Comparison of ENCODE assay signal across 9 cellular contexts in genomic region chr11:63023851-63024648, GRCh38. TPM values are rescaled to one million over a fixed set of nuclear protein-coding genes. Genes with fewer than 3 reads are reported as not detected.
DNase-seq lines count a peak whose midpoint lies in the region; ATAC-seq and TF ChIP-seq lines count a peak whose summit lies in the region.
"Had no signal": no experiment of that assay in that cellular context is flagged by ENCODE, and none has a peak within 500 bp of the region (broad histone marks: within the 10 kb centered on the region; RNA-seq: fewer than 3 reads in every experiment).

No MANE protein-coding gene starts in this region.

- H3K4me1 Mint-ChIP-seq in CD4-positive, alpha-beta memory T cell = peaks cover 0 to 4% (median 2%) of the 10 kb centered on the region in 4 donors
- peaks cover 4% of the 10 kb centered on the region for H3K4me1 Mint-ChIP-seq in activated CD4-positive, alpha-beta T cell treated with anti-CD3 and anti-CD28 coated beads for 36 hours

- no peak overlapping the region for H3K27ac ChIP-seq in CD4-positive, alpha-beta memory T cell (ENCODE audit: low read depth, low read length)

- H3K4me3 ChIP-seq in CD4-positive, alpha-beta memory T cell (ENCODE audit: low read length in 2 of 2) = no peak overlapping the region
- H3K4me3 ChIP-seq in H7 (ENCODE audit: insufficient read depth, low read depth, low read length) (no peak overlapping the region), choroid plexus epithelial cell (ENCODE audit: low read depth, low read length) (no peak overlapping the region)

- no peak overlapping the region for H3K27ac Mint-ChIP-seq in CD4-positive, alpha-beta memory T cell
- no peak overlapping the region for H3K27ac Mint-ChIP-seq in activated CD4-positive, alpha-beta T cell treated with anti-CD3 and anti-CD28 coated beads for 36 hours

- H3K9me3 ChIP-seq in CD4-positive, alpha-beta memory T cell (ENCODE audit: control insufficient read depth in 1 of 2, low read length in 2 of 2) = no peaks in the 10 kb centered on the region

- TF ChIP-seq CTCF in choroid plexus epithelial cell (conservative IDR thresholded peaks at IDR 0.05; ENCODE audit: low read depth, low read length) = peak; percentile 100

- no peaks in the 10 kb centered on the region for H3K27me3 ChIP-seq in CD4-positive, alpha-beta memory T cell (ENCODE audit: insufficient read depth, low read length)
- no peaks in the 10 kb centered on the region for H3K27me3 ChIP-seq in H7 (ENCODE audit: control insufficient read depth, insufficient read depth, low read length)

- POLR2A ChIA-PET in CD4-positive, alpha-beta memory T cell (lab: Charles Lee; ENCODE audit: partially characterized antibody) = no interaction called here
- POLR2A ChIA-PET in activated CD4-positive, alpha-beta T cell treated with anti-CD3 and anti-CD28 coated beads for 36 hours (lab: Charles Lee) = interaction anchor here (1.0 kb wide), 1 partner anchor 118 kb away, joined by 3 read pairs; no protein-coding TSS in a partner anchor

- no peaks in the 10 kb centered on the region for H3K36me3 ChIP-seq in CD4-positive, alpha-beta memory T cell (ENCODE audit: insufficient read depth, low read length)
- no peaks in the 10 kb centered on the region for H3K36me3 ChIP-seq in H7 (replicated peaks; ENCODE audit: control insufficient read depth, insufficient read depth, low read length)

- peaks cover 0 to 7% (median 0%) of the 10 kb centered on the region in 8 donors for H3K9me3 Mint-ChIP-seq in CD4-positive, alpha-beta memory T cell
- no peaks in the 10 kb centered on the region for H3K9me3 Mint-ChIP-seq in activated CD4-positive, alpha-beta T cell treated with anti-CD3 and anti-CD28 coated beads for 36 hours (ENCODE audit: low read depth)

- peaks cover 8 to 25% of the 10 kb centered on the region in 2 donors for H3K27me3 Mint-ChIP-seq in CD4-positive, alpha-beta memory T cell
- H3K27me3 Mint-ChIP-seq in activated CD4-positive, alpha-beta T cell treated with anti-CD3 and anti-CD28 coated beads for 36 hours = peaks cover 10% of the 10 kb centered on the region

- intact Hi-C loops in CD4-positive, alpha-beta memory T cell (cut with micrococcal nuclease) = loop anchor here (5.0 kb wide), 1 partner anchor 342 kb away; no protein-coding TSS in a partner anchor
- intact Hi-C loops in activated CD4-positive, alpha-beta T cell treated with anti-CD3 and anti-CD28 coated beads for 36 hours (cut with DNase I, micrococcal nuclease) = loop anchor here (1.0 to 5.0 kb wide), 2 partner anchors 102 to 118 kb away; partner anchors contain the start of gene CHRM1 (in 1 of the 2)

- ATAC-seq in activated CD4-positive, alpha-beta T cell treated with anti-CD3 and anti-CD28 coated beads for 36 hours = peak; percentile 84
- ATAC-seq in left lobe of liver = peak; percentile 99
- no peak for ATAC-seq in GM18519 (IDR thresholded peaks at IDR 0.05; ENCODE audit: low FRiP score, unreplicated experiment)

- no peaks in the 10 kb centered on the region for H3K4me1 ChIP-seq in CD4-positive, alpha-beta memory T cell (ENCODE audit: insufficient read depth, low read length)

- H3K36me3 Mint-ChIP-seq in CD4-positive, alpha-beta memory T cell = no peaks in the 10 kb centered on the region
- H3K36me3 Mint-ChIP-seq in activated CD4-positive, alpha-beta T cell treated with anti-CD3 and anti-CD28 coated beads for 36 hours (ENCODE audit: low read depth) = no peaks in the 10 kb centered on the region

- peak; percentile 68 to 76 (median 72) for DNase-seq in CD4-positive, alpha-beta memory T cell
- DNase-seq in H7 (peak; percentile 81), NCI-H460 (ENCODE audit: extremely low read depth, low read depth) (peak; percentile 52), choroid plexus epithelial cell (ENCODE audit: low read depth) (peak; percentile 83), left lobe of liver (ENCODE audit: low spot score) (peak; percentile 80)
- DNase-seq in activated CD4-positive, alpha-beta T cell treated with anti-CD3 and anti-CD28 coated beads for 36 hours = peak; percentile 93
- peak; percentile 90 for DNase-seq in stimulated activated CD4-positive, alpha-beta T cell treated with anti-CD3 and anti-CD28 coated beads, Interleukin-4, amount 100 ng/mL, for 24 hours

- H3K4me3 Mint-ChIP-seq in CD4-positive, alpha-beta memory T cell = peak overlapping the region in 2 of 8 donors; percentile 1 to 20
- no peak overlapping the region for H3K4me3 Mint-ChIP-seq in activated CD4-positive, alpha-beta T cell treated with anti-CD3 and anti-CD28 coated beads for 36 hours

- CTCF ChIA-PET in CD4-positive, alpha-beta memory T cell (lab: Charles Lee; ENCODE audit: partially characterized antibody) = interaction anchor here (0.8 to 8.5 kb wide), 16 partner anchors 9 to 638 kb away, joined by 3 to 233 read pairs (median 4); no protein-coding TSS in a partner anchor
- CTCF ChIA-PET in activated CD4-positive, alpha-beta T cell treated with anti-CD3 and anti-CD28 coated beads for 36 hours (lab: Charles Lee) = interaction anchor here (0.5 to 8.5 kb wide), 28 partner anchors 9 to 1758 kb away, joined by 3 to 283 read pairs (median 4); partner anchors contain the start of gene ZBTB3

RNA-seq across cellular contexts. Expression of gene SLC22A8, which starts 8.4 kb away (rescaled TPM):
- total RNA-seq in CD4-positive, alpha-beta memory T cell = not detected
- not detected for polyA plus RNA-seq in CD4-positive, alpha-beta memory T cell
- total RNA-seq in H7 (2014; rRNA removed; shearing (Covaris generic)) = not detected in 2 replicates
- not detected in 2 replicates for total RNA-seq in NCI-H460 (2014; rRNA removed; shearing (Covaris generic))
- polyA plus RNA-seq in NCI-H460 (2014; cell fraction: nucleus; rRNA removed) = not detected in 2 replicates
- total RNA-seq in activated CD4-positive, alpha-beta T cell treated with anti-CD3 and anti-CD28 coated beads for 36 hours = not detected
- total RNA-seq in left lobe of liver = not detected
- total RNA-seq: T-helper 1 cell treated with Interleukin-12 subunit alpha and Interleukin-12 subunit beta and Interleukin-4 antibody, amounts not matched to agents 30 ng/mL and 1 ng/mL, for 36 hours had no signal

RNA-seq across cellular contexts. Expression of gene SLC22A6, which starts 39.3 kb away (rescaled TPM):
- total RNA-seq in CD4-positive, alpha-beta memory T cell = not detected
- not detected for polyA plus RNA-seq in CD4-positive, alpha-beta memory T cell
- total RNA-seq in H7 (2014; rRNA removed; shearing (Covaris generic)) = not detected in 2 replicates
- not detected in 2 replicates for total RNA-seq in NCI-H460 (2014; rRNA removed; shearing (Covaris generic))
- polyA plus RNA-seq in NCI-H460 (2014; cell fraction: nucleus; rRNA removed) = not detected in 2 replicates
- total RNA-seq in activated CD4-positive, alpha-beta T cell treated with anti-CD3 and anti-CD28 coated beads for 36 hours = not detected
- total RNA-seq in left lobe of liver = not detected
- total RNA-seq: T-helper 1 cell treated with Interleukin-12 subunit alpha and Interleukin-12 subunit beta and Interleukin-4 antibody, amounts not matched to agents 30 ng/mL and 1 ng/mL, for 36 hours had no signal
